12 cellular contexts compared by ENCODE assay signal in genomic region chr14:24427537-24428508, GRCh38. TPM values are rescaled to one million over a fixed set of nuclear protein-coding genes. Genes with fewer than 3 reads are reported as not detected.
DNase-seq lines count a peak whose midpoint lies in the region; ATAC-seq and TF ChIP-seq lines count a peak whose summit lies in the region.
"Had no signal": no experiment of that assay in that cellular context is flagged by ENCODE, and none has a peak within 500 bp of the region (broad histone marks: within the 10 kb centered on the region; RNA-seq: fewer than 3 reads in every experiment).

No MANE protein-coding gene starts in this region.

- H3K9me3 Mint-ChIP-seq in activated CD4-positive, alpha-beta T cell treated with anti-CD3 and anti-CD28 coated beads, Interleukin-2, amount 10 ng/mL, durations not matched to agents 7 days and 5 days: no peaks in the 10 kb centered on the region
- H3K9me3 Mint-ChIP-seq in activated CD4-positive, alpha-beta memory T cell treated with anti-CD3 and anti-CD28 coated beads, Interleukin-2, amount 10 ng/mL, durations not matched to agents 7 days and 5 days: no peaks in the 10 kb centered on the region
- H3K9me3 Mint-ChIP-seq in stimulated activated effector memory CD8-positive, alpha-beta T cell treated with anti-CD3 and anti-CD28 coated beads, Interleukin-12 subunit alpha, Interleukin-12 subunit beta, amount 100 ng/mL, for 72 hours: no peaks in the 10 kb centered on the region

- DNase-seq in activated CD4-positive, alpha-beta T cell treated with anti-CD3 and anti-CD28 coated beads, Interleukin-2, amount 10 ng/mL, durations not matched to agents 7 days and 5 days: no peak
- no peak for DNase-seq in activated CD4-positive, alpha-beta T cell treated with anti-CD3 and anti-CD28 coated beads, Interleukin-2, amount 50 U/mL, for 48 hours
- no peak for DNase-seq in activated CD4-positive, alpha-beta memory T cell treated with anti-CD3 and anti-CD28 coated beads, Interleukin-2, amount 10 ng/mL, durations not matched to agents 7 days and 5 days
- DNase-seq in stimulated activated effector memory CD8-positive, alpha-beta T cell treated with anti-CD3 and anti-CD28 coated beads, Interleukin-12 subunit alpha, Interleukin-12 subunit beta, amount 100 ng/mL, for 72 hours (ENCODE audit: low spot score in 2 of 2): no peak
- no peak for DNase-seq in HEK293T (ENCODE audit: extremely low spot score)
- no peak for DNase-seq in central memory CD4-positive, alpha-beta T cell
- DNase-seq in activated effector memory CD4-positive, alpha-beta T cell treated with Interleukin-2 at 50 U/mL for 16 hours: no peak
- DNase-seq: NCI-H1417 treated with DMSO at 0.1 percent for 48 hours, nucleus accumbens, trophoblast cell had no signal

- H3K9me3 ChIP-seq in liver (ENCODE audit: control insufficient read depth in 4 of 4, low read length in 3 of 4): no peaks in the 10 kb centered on the region

- CTCF ChIA-PET in activated CD4-positive, alpha-beta T cell treated with anti-CD3 and anti-CD28 coated beads, Interleukin-2, amount 10 ng/mL, durations not matched to agents 7 days and 5 days (lab: Charles Lee): interaction anchor here (1.3 to 6.5 kb wide), 4 partner anchors 10 to 97 kb away, joined by 3 to 108 read pairs (median 4); partner anchors contain the start of gene ADCY4
- CTCF ChIA-PET in activated CD4-positive, alpha-beta memory T cell treated with anti-CD3 and anti-CD28 coated beads, Interleukin-2, amount 10 ng/mL, durations not matched to agents 7 days and 5 days (lab: Charles Lee): interaction anchor here (0.7 to 12.2 kb wide), 2 partner anchors 95 to 119 kb away, joined by 3 to 494 read pairs; partner anchors contain the start of genes ADCY4 and RIPK3
- CTCF ChIA-PET in HEK293T (lab: Yijun Ruan, JAX): interaction anchor here (6.3 kb wide), 1 partner anchor 97 kb away, joined by 145 read pairs; the partner anchor contains the start of gene ADCY4

- no peaks in the 10 kb centered on the region for H3K27me3 ChIP-seq in liver (ENCODE audit: control insufficient read depth in 4 of 4, insufficient read depth in 4 of 4, low read length in 3 of 4)

- no peak overlapping the region for H3K4me3 ChIP-seq in liver (ENCODE audit: low read depth in 1 of 3, low read length in 3 of 3)
- H3K4me3 ChIP-seq: K562 had no signal

- H3K9ac ChIP-seq in liver (ENCODE audit: low read depth in 1 of 2, low read length in 2 of 2): no peak overlapping the region

- peaks cover 53% of the 10 kb centered on the region for H3K4me1 Mint-ChIP-seq in activated CD4-positive, alpha-beta T cell treated with anti-CD3 and anti-CD28 coated beads, Interleukin-2, amount 10 ng/mL, durations not matched to agents 7 days and 5 days
- peaks cover 62% of the 10 kb centered on the region for H3K4me1 Mint-ChIP-seq in activated CD4-positive, alpha-beta memory T cell treated with anti-CD3 and anti-CD28 coated beads, Interleukin-2, amount 10 ng/mL, durations not matched to agents 7 days and 5 days
- peaks cover 49% of the 10 kb centered on the region for H3K4me1 Mint-ChIP-seq in stimulated activated effector memory CD8-positive, alpha-beta T cell treated with anti-CD3 and anti-CD28 coated beads, Interleukin-12 subunit alpha, Interleukin-12 subunit beta, amount 100 ng/mL, for 72 hours

- peak overlapping the region; percentile 19 to 38 for H3K27ac ChIP-seq in liver (ENCODE audit: low read depth in 1 of 2, low read length in 2 of 2)

- POLR2A ChIA-PET in activated CD4-positive, alpha-beta T cell treated with anti-CD3 and anti-CD28 coated beads, Interleukin-2, amount 10 ng/mL, durations not matched to agents 7 days and 5 days (lab: Charles Lee): no interaction called here
- POLR2A ChIA-PET in activated CD4-positive, alpha-beta memory T cell treated with anti-CD3 and anti-CD28 coated beads, Interleukin-2, amount 10 ng/mL, durations not matched to agents 7 days and 5 days (lab: Charles Lee): interaction anchor here (1.0 to 10.0 kb wide), 6 partner anchors 10 to 246 kb away, joined by 3 to 221 read pairs (median 27); partner anchors contain the start of genes ADCY4, SDR39U1 and TINF2
- POLR2A ChIA-PET in HEK293T (lab: Yijun Ruan, JAX): interaction anchor here (0.9 to 3.8 kb wide), 3 partner anchors 29 to 76 kb away, joined by 3 to 13 read pairs (median 3); partner anchors contain the start of gene NYNRIN

- H3K4me1 ChIP-seq in liver (ENCODE audit: control insufficient read depth in 4 of 4, insufficient read depth in 4 of 4, low read length in 3 of 4): peaks cover 14 to 87% (median 71%) of the 10 kb centered on the region in 4 donors

- no peaks in the 10 kb centered on the region for H3K27me3 Mint-ChIP-seq in activated CD4-positive, alpha-beta T cell treated with anti-CD3 and anti-CD28 coated beads, Interleukin-2, amount 10 ng/mL, durations not matched to agents 7 days and 5 days
- H3K27me3 Mint-ChIP-seq in activated CD4-positive, alpha-beta memory T cell treated with anti-CD3 and anti-CD28 coated beads, Interleukin-2, amount 10 ng/mL, durations not matched to agents 7 days and 5 days: no peaks in the 10 kb centered on the region

- H3K4me3 Mint-ChIP-seq in activated CD4-positive, alpha-beta T cell treated with anti-CD3 and anti-CD28 coated beads, Interleukin-2, amount 10 ng/mL, durations not matched to agents 7 days and 5 days: no peak overlapping the region
- H3K4me3 Mint-ChIP-seq in activated CD4-positive, alpha-beta memory T cell treated with anti-CD3 and anti-CD28 coated beads, Interleukin-2, amount 10 ng/mL, durations not matched to agents 7 days and 5 days: no peak overlapping the region
- H3K4me3 Mint-ChIP-seq in stimulated activated effector memory CD8-positive, alpha-beta T cell treated with anti-CD3 and anti-CD28 coated beads, Interleukin-12 subunit alpha, Interleukin-12 subunit beta, amount 100 ng/mL, for 72 hours: peak overlapping the region; percentile 88

- ATAC-seq in stimulated activated effector memory CD8-positive, alpha-beta T cell treated with anti-CD3 and anti-CD28 coated beads, Interleukin-12 subunit alpha, Interleukin-12 subunit beta, amount 100 ng/mL, for 72 hours: no peak
- ATAC-seq: K562 had no signal

- WGBS in liver: 68% methylated on average over 18 of the region's 18 CpGs

- no peak for TF ChIP-seq RAD21 in liver (IDR thresholded peaks at IDR 0.05)

- H3K36me3 ChIP-seq in liver (ENCODE audit: control insufficient read depth in 4 of 4, insufficient read depth in 3 of 4, low read depth in 1 of 4, low read length in 3 of 4): peaks cover 1 to 5% (median 3%) of the 10 kb centered on the region in 4 donors

- H3K36me3 Mint-ChIP-seq in activated CD4-positive, alpha-beta T cell treated with anti-CD3 and anti-CD28 coated beads, Interleukin-2, amount 10 ng/mL, durations not matched to agents 7 days and 5 days (ENCODE audit: low read depth): peaks cover 15% of the 10 kb centered on the region
- peaks cover 26% of the 10 kb centered on the region for H3K36me3 Mint-ChIP-seq in activated CD4-positive, alpha-beta memory T cell treated with anti-CD3 and anti-CD28 coated beads, Interleukin-2, amount 10 ng/mL, durations not matched to agents 7 days and 5 days (ENCODE audit: low read depth)
- H3K36me3 Mint-ChIP-seq in stimulated activated effector memory CD8-positive, alpha-beta T cell treated with anti-CD3 and anti-CD28 coated beads, Interleukin-12 subunit alpha, Interleukin-12 subunit beta, amount 100 ng/mL, for 72 hours: peaks cover 39% of the 10 kb centered on the region

- H3K27ac Mint-ChIP-seq in activated CD4-positive, alpha-beta T cell treated with anti-CD3 and anti-CD28 coated beads, Interleukin-2, amount 10 ng/mL, durations not matched to agents 7 days and 5 days: peak overlapping the region; percentile 72
- peak overlapping the region; percentile 45 for H3K27ac Mint-ChIP-seq in activated CD4-positive, alpha-beta memory T cell treated with anti-CD3 and anti-CD28 coated beads, Interleukin-2, amount 10 ng/mL, durations not matched to agents 7 days and 5 days
- H3K27ac Mint-ChIP-seq in stimulated activated effector memory CD8-positive, alpha-beta T cell treated with anti-CD3 and anti-CD28 coated beads, Interleukin-12 subunit alpha, Interleukin-12 subunit beta, amount 100 ng/mL, for 72 hours: no peak overlapping the region

- TF ChIP-seq CTCF in liver (IDR thresholded peaks at IDR 0.05; ENCODE audit: low read depth, low read length, missing input control): no peak

TF ChIP-seq in liver, 16 proteins besides CTCF, POLR2A, EP300 and RAD21 (continues in another document):
- TF ChIP-seq RXRA (IDR thresholded peaks at IDR 0.05) (peak; percentile 30 to 49), EGR1 (IDR thresholded peaks at IDR 0.05; ENCODE audit: low read depth in 2 of 2) (no peak)

TF ChIP-seq in HEK293T, 16 proteins besides CTCF, POLR2A, EP300 and RAD21 (continues in another document):
- TF ChIP-seq ELF4 (IDR thresholded peaks at IDR 0.05): no peak

RNA-seq across cellular contexts. Expression of gene CBLN3, which starts 1.6 kb away (rescaled TPM):
- total RNA-seq in activated CD4-positive, alpha-beta T cell treated with anti-CD3 and anti-CD28 coated beads, Interleukin-2, amount 10 ng/mL, durations not matched to agents 7 days and 5 days: 1 to 10 TPM; 5.2 to 5.3 TPM
- 1 to 10 TPM; 8.6 to 9.5 TPM for total RNA-seq in activated CD4-positive, alpha-beta memory T cell treated with anti-CD3 and anti-CD28 coated beads, Interleukin-2, amount 10 ng/mL, durations not matched to agents 7 days and 5 days
- total RNA-seq in liver: under 1 TPM; 0.59 to 0.79 TPM
- polyA plus RNA-seq in liver: under 1 TPM; 0.07 to 0.33 TPM

RNA-seq across cellular contexts. Expression of gene KHNYN, which starts 1.9 kb away (rescaled TPM):
- total RNA-seq in activated CD4-positive, alpha-beta T cell treated with anti-CD3 and anti-CD28 coated beads, Interleukin-2, amount 10 ng/mL, durations not matched to agents 7 days and 5 days: 10 to 100 TPM; 59.7 to 71.5 TPM
- 10 to 100 TPM; 96.0 to 99.5 TPM for total RNA-seq in activated CD4-positive, alpha-beta memory T cell treated with anti-CD3 and anti-CD28 coated beads, Interleukin-2, amount 10 ng/mL, durations not matched to agents 7 days and 5 days
- total RNA-seq in liver: 10 to 100 TPM; 38.2 to 40.3 TPM
- 10 to 100 TPM in 1 of 2 donors, 1 to 10 TPM in 1; 3.0 to 11.1 TPM for polyA plus RNA-seq in liver

RNA-seq across cellular contexts. Expression of gene SDR39U1, which starts 14.8 kb away (rescaled TPM):
- 10 to 100 TPM; 52.8 to 54.9 TPM for total RNA-seq in activated CD4-positive, alpha-beta T cell treated with anti-CD3 and anti-CD28 coated beads, Interleukin-2, amount 10 ng/mL, durations not matched to agents 7 days and 5 days
- 10 to 100 TPM; 38.5 to 41.6 TPM for total RNA-seq in activated CD4-positive, alpha-beta memory T cell treated with anti-CD3 and anti-CD28 coated beads, Interleukin-2, amount 10 ng/mL, durations not matched to agents 7 days and 5 days
- total RNA-seq in liver: 10 to 100 TPM; 10.8 to 17.0 TPM
- 10 to 100 TPM; 34.9 to 50.4 TPM for polyA plus RNA-seq in liver

RNA-seq across cellular contexts. Expression of gene NYNRIN, which starts 29.0 kb away (rescaled TPM):
- total RNA-seq in activated CD4-positive, alpha-beta T cell treated with anti-CD3 and anti-CD28 coated beads, Interleukin-2, amount 10 ng/mL, durations not matched to agents 7 days and 5 days: under 1 TPM; 0.23 to 0.35 TPM
- total RNA-seq in activated CD4-positive, alpha-beta memory T cell treated with anti-CD3 and anti-CD28 coated beads, Interleukin-2, amount 10 ng/mL, durations not matched to agents 7 days and 5 days: under 1 TPM; 0.18 TPM
- 10 to 100 TPM in 1 of 2 donors, 1 to 10 TPM in 1; 2.5 to 11.0 TPM for total RNA-seq in liver
- polyA plus RNA-seq in liver: under 1 TPM; 0.89 to 0.99 TPM

RNA-seq across cellular contexts. Expression of gene NFATC4, which starts 59.8 kb away (rescaled TPM):
- total RNA-seq in activated CD4-positive, alpha-beta T cell treated with anti-CD3 and anti-CD28 coated beads, Interleukin-2, amount 10 ng/mL, durations not matched to agents 7 days and 5 days: not detected
- not detected for total RNA-seq in activated CD4-positive, alpha-beta memory T cell treated with anti-CD3 and anti-CD28 coated beads, Interleukin-2, amount 10 ng/mL, durations not matched to agents 7 days and 5 days
- total RNA-seq in liver: 1 to 10 TPM; 1.4 to 3.6 TPM
- 1 to 10 TPM; 1.0 to 2.2 TPM for polyA plus RNA-seq in liver
